22 cellular contexts compared by ENCODE assay signal in the genomic region with DNA sequence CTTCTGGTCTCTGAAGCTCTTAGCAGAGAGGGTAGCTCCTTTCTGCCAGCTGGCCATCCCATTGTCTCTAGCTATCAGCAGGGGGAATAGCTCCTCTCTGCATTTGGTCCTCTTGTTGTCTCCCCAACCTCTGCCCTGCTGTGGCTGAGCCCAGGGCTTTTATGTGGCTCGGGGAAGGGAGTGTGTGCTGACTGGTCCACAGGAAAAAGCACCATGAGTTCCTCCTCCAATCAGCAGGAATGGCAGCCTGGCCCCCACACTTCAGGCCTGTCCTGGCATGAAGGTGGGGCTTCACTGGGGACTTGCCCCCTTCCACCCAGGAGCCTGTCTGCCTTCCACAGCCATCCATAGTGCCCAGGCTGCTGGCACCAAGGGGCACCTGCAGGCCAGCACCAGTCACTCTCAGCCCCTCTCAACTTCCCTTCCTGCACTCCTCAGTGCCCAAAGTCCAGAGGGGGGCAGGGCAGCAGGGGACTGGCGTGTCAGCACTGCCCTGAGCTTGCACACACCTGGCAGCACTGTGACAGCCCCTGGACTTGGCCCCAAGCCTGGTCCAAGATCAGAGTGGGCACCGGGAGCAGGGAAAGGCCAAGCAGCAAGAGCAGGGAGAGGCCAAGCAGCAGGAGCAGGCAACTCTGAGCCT. TPM values are rescaled to one million over a fixed set of nuclear protein-coding genes. Genes with fewer than 3 reads are reported as not detected.
DNase-seq lines count a peak whose midpoint lies in the region; ATAC-seq and TF ChIP-seq lines count a peak whose summit lies in the region.
"Had no signal": no experiment of that assay in that cellular context is flagged by ENCODE, and none has a peak within 500 bp of the region (broad histone marks: within the 10 kb centered on the region; RNA-seq: fewer than 3 reads in every experiment).

No MANE protein-coding gene starts in this region.

- CTCF ChIA-PET in CD4-positive, alpha-beta memory T cell (lab: Charles Lee; ENCODE audit: partially characterized antibody): interaction anchor here (1.2 to 2.2 kb wide), 4 partner anchors 19 to 57 kb away, joined by 3 to 11 read pairs (median 7); a partner anchor contains a TSS

- peaks cover 22% of the 10 kb centered on the region for H3K4me1 ChIP-seq in CD4-positive, alpha-beta memory T cell (ENCODE audit: insufficient read depth, low read length)
- H3K4me1 ChIP-seq in MM.1S (ENCODE audit: low read length): peaks cover 16% of the 10 kb centered on the region
- H3K4me1 ChIP-seq in mucosa of descending colon (ENCODE audit: low read depth): peaks cover 15% of the 10 kb centered on the region

- peak overlapping the region in 2 of 8 donors; percentile 35 to 81 for H3K4me3 Mint-ChIP-seq in CD4-positive, alpha-beta memory T cell

- no peak for DNase-seq in CD4-positive, alpha-beta memory T cell
- DNase-seq in MM.1S (peak; percentile 29), mucosa of descending colon (peak in 2 of 3 donors; percentile 17 to 52), NCI-H2107 treated with DMSO at 0.1 percent for 48 hours (lab: John Stamatoyannopoulos, UW; ENCODE audit: unreplicated experiment) (no peak), H4 (ENCODE audit: low spot score) (no peak)
- DNase-seq: activated CD4-positive, alpha-beta T cell treated with anti-CD3 and anti-CD28 coated beads for 4 hours; activated T-cell treated with anti-CD3 and anti-CD28 coated beads, Interleukin-2, amount 50 U/mL, for 1 hour; COR-L47; EL; hypothalamus; NCI-H1436; stimulated activated CD8-positive, alpha-beta memory T cell treated with anti-CD3 and anti-CD28 coated beads, Interleukin-4, amount 100 ng/mL, for 48 hours; substantia nigra had no signal

- intact Hi-C loops in CD4-positive, alpha-beta memory T cell (cut with micrococcal nuclease): no loop called here
- intact Hi-C loops in mucosa of descending colon (cut with DNase I, micrococcal nuclease): no loop called here

- H3K4me1 Mint-ChIP-seq in CD4-positive, alpha-beta memory T cell: peaks cover 9 to 17% (median 10%) of the 10 kb centered on the region in 4 donors

- H3K27ac Mint-ChIP-seq in CD4-positive, alpha-beta memory T cell: peak overlapping the region in 5 of 7 donors; percentile 19 to 68 (median 55)

- H3K4me2 ChIP-seq in MM.1S (ENCODE audit: low read depth, low read length): peak overlapping the region; percentile 81

- peak overlapping the region; percentile 55 for H2AFZ ChIP-seq in MM.1S (ENCODE audit: low read length)

- H3K9me3 ChIP-seq in CD4-positive, alpha-beta memory T cell (ENCODE audit: control insufficient read depth in 1 of 2, low read length in 2 of 2): no peaks in the 10 kb centered on the region
- H3K9me3 ChIP-seq in MM.1S (replicated peaks; ENCODE audit: insufficient read depth, low read length): no peaks in the 10 kb centered on the region
- peaks cover 12% of the 10 kb centered on the region for H3K9me3 ChIP-seq in mucosa of descending colon

- ATAC-seq in mucosa of descending colon (peak; percentile 80), HG03108 (IDR thresholded peaks at IDR 0.05; ENCODE audit: unreplicated experiment) (no peak)

- peaks cover 20% of the 10 kb centered on the region for H3F3A ChIP-seq in MM.1S (ENCODE audit: insufficient read depth, low read length)

- H3K9ac ChIP-seq in MM.1S (ENCODE audit: low read length): peak overlapping the region; percentile 45; the same call in 1 of the 2 replicates

- no peaks in the 10 kb centered on the region for H4K20me1 ChIP-seq in MM.1S (ENCODE audit: insufficient read depth, low read length)

- H3K9me2 ChIP-seq in MM.1S (replicated peaks; ENCODE audit: insufficient read depth, low read length): no peaks in the 10 kb centered on the region

- H3K36me3 ChIP-seq in CD4-positive, alpha-beta memory T cell (ENCODE audit: insufficient read depth, low read length): no peaks in the 10 kb centered on the region
- H3K36me3 ChIP-seq in MM.1S (replicated peaks; ENCODE audit: insufficient read depth, low read length) (no peaks in the 10 kb centered on the region), mucosa of descending colon (ENCODE audit: low read depth) (no peaks in the 10 kb centered on the region)

- no peaks in the 10 kb centered on the region for H3K27me3 Mint-ChIP-seq in CD4-positive, alpha-beta memory T cell
- H3K27me3 Mint-ChIP-seq: activated naive CD4-positive, alpha-beta T cell treated with anti-CD3 and anti-CD28 coated beads, Interleukin-2, amount 50 U/mL, for 24 hours had no signal

- no peaks in the 10 kb centered on the region for H3K79me2 ChIP-seq in MM.1S (ENCODE audit: low read length)

- no peaks in the 10 kb centered on the region for H3K36me3 Mint-ChIP-seq in CD4-positive, alpha-beta memory T cell

- peak overlapping the region; percentile 32 for H3K27ac ChIP-seq in CD4-positive, alpha-beta memory T cell (ENCODE audit: low read depth, low read length)
- peak overlapping the region; percentile 89 for H3K27ac ChIP-seq in MM.1S (ENCODE audit: low read length)
- H3K27ac ChIP-seq: coronary artery had no signal

- H3K4me3 ChIP-seq in CD4-positive, alpha-beta memory T cell (ENCODE audit: low read length in 2 of 2): no peak overlapping the region
- H3K4me3 ChIP-seq in MM.1S (ENCODE audit: low read length) (peak overlapping the region; percentile 36; the same call in 1 of the 2 replicates), mucosa of descending colon (no peak overlapping the region)
- H3K4me3 ChIP-seq: coronary artery had no signal

- TF ChIP-seq CTCF in MM.1S (IDR thresholded peaks at IDR 0.05; ENCODE audit: low read length) (no peak), mucosa of descending colon (IDR thresholded peaks at IDR 0.05) (no peak)

- no peaks in the 10 kb centered on the region for H3K27me3 ChIP-seq in CD4-positive, alpha-beta memory T cell (ENCODE audit: insufficient read depth, low read length)
- no peaks in the 10 kb centered on the region for H3K27me3 ChIP-seq in MM.1S (replicated peaks; ENCODE audit: insufficient read depth, low read length)

- POLR2A ChIA-PET in CD4-positive, alpha-beta memory T cell (lab: Charles Lee; ENCODE audit: partially characterized antibody): no interaction called here

- peaks cover 0 to 12% (median 3%) of the 10 kb centered on the region in 8 donors for H3K9me3 Mint-ChIP-seq in CD4-positive, alpha-beta memory T cell
- H3K9me3 Mint-ChIP-seq: activated naive CD4-positive, alpha-beta T cell treated with anti-CD3 and anti-CD28 coated beads, Interleukin-2, amount 50 U/mL, for 24 hours had no signal

RNA-seq across cellular contexts. Expression of a gene that starts 36.2 kb away (rescaled TPM):
- 10 to 100 TPM; 63.7 to 71.6 TPM for total RNA-seq in CD4-positive, alpha-beta memory T cell
- 10 to 100 TPM; 20.0 to 75.0 TPM for polyA plus RNA-seq in CD4-positive, alpha-beta memory T cell
- 10 to 100 TPM; 33.2 to 44.3 (median 40.1) TPM for total RNA-seq in mucosa of descending colon
- total RNA-seq in H4 (2014; rRNA removed; shearing (Covaris generic)): 55.3 and 72.3 TPM in 2 replicates

RNA-seq across cellular contexts. Expression of a gene that starts 37.7 kb away (rescaled TPM):
- not detected for total RNA-seq in CD4-positive, alpha-beta memory T cell
- polyA plus RNA-seq in CD4-positive, alpha-beta memory T cell: not detected
- under 1 TPM in 1 of 3 donors, not detected in 2; 0.22 TPM for total RNA-seq in mucosa of descending colon
- not detected in 2 replicates for total RNA-seq in H4 (2014; rRNA removed; shearing (Covaris generic))
- total RNA-seq: endothelial cell of umbilical vein, lung microvascular endothelial cell, pulmonary artery endothelial cell had no signal
- polyA plus RNA-seq: endothelial cell of umbilical vein had no signal

RNA-seq across cellular contexts. Expression of a gene that starts 52.9 kb away (rescaled TPM):
- total RNA-seq in CD4-positive, alpha-beta memory T cell: not detected
- polyA plus RNA-seq in CD4-positive, alpha-beta memory T cell: not detected
- total RNA-seq in mucosa of descending colon: not detected
- not detected in 2 replicates for total RNA-seq in H4 (2014; rRNA removed; shearing (Covaris generic))
- total RNA-seq: endothelial cell of umbilical vein, fibroblast of villous mesenchyme, lung microvascular endothelial cell, M059J had no signal
- polyA plus RNA-seq: endothelial cell of umbilical vein, keratinocyte had no signal

RNA-seq across cellular contexts. Expression of a gene that starts 55.6 kb away (rescaled TPM):
- total RNA-seq in CD4-positive, alpha-beta memory T cell: 10 to 100 TPM; 38.9 to 39.8 TPM
- polyA plus RNA-seq in CD4-positive, alpha-beta memory T cell: 10 to 100 TPM in 1 of 2 donors, 1 to 10 TPM in 1; 6.4 to 20.3 TPM
- 10 to 100 TPM; 17.1 to 30.3 (median 20.3) TPM for total RNA-seq in mucosa of descending colon
- 12.8 and 14.7 TPM in 2 replicates for total RNA-seq in H4 (2014; rRNA removed; shearing (Covaris generic))

RNA-seq across cellular contexts. Expression of a gene that starts 56.9 kb away (rescaled TPM):
- total RNA-seq in CD4-positive, alpha-beta memory T cell: 10 to 100 TPM; 39.6 to 44.7 TPM
- 10 to 100 TPM in 1 of 2 donors, 1 to 10 TPM in 1; 3.1 to 23.9 TPM for polyA plus RNA-seq in CD4-positive, alpha-beta memory T cell
- total RNA-seq in mucosa of descending colon: 10 to 100 TPM; 51.9 to 67.8 (median 62.9) TPM
- 24.6 and 30.1 TPM in 2 replicates for total RNA-seq in H4 (2014; rRNA removed; shearing (Covaris generic))

Comparison
In these comparisons a context has a peak if more than half of its experiments do, and no peak if none do; other contexts are left out.
1. DNase-seq: peak in MM.1S (single experiment) and mucosa of descending colon (2 of 3); none in CD4-positive, alpha-beta memory T cell (0 of 5), NCI-H2107 treated with DMSO at 0.1 percent for 48 hours (single experiment) and H4 (single experiment).